ENCODE assay signal across 25 cellular contexts in genomic region chr9:90847971-90848370, GRCh38. TPM values are rescaled to one million over a fixed set of nuclear protein-coding genes. Genes with fewer than 3 reads are reported as not detected.
"Had no signal": no experiment of that assay in that cellular context is flagged by ENCODE, and none has a peak within 500 bp of the region (broad histone marks: within the 10 kb centered on the region; RNA-seq: fewer than 3 reads in every experiment).

No MANE protein-coding gene starts in this region.

- FAIRE-seq: astrocyte, frontal cortex had no signal

- H3K27ac Mint-ChIP-seq: activated CD4-positive, alpha-beta memory T cell treated with anti-CD3 and anti-CD28 coated beads, Interleukin-2, amount 10 ng/mL, durations not matched to agents 7 days and 5 days; activated CD4-positive, alpha-beta T cell treated with anti-CD3 and anti-CD28 coated beads, Interleukin-2, amount 10 ng/mL, durations not matched to agents 24 days and 14 days; activated naive CD8-positive, alpha-beta T cell; activated T-cell treated with anti-CD3 and anti-CD28 coated beads, Interleukin-2, amount 50 U/mL, for 24 hours; activated T-helper 17 cell treated with anti-CD3 and anti-CD28 coated beads, Interleukin-2, amount 50 U/mL, for 72 hours; naive thymus-derived CD4-positive, alpha-beta T cell had no signal

- H3K27me3 ChIP-seq: colonic mucosa, dorsolateral prefrontal cortex, esophagus muscularis mucosa, sigmoid colon, upper lobe of left lung had no signal

- H3K36me3 Mint-ChIP-seq: naive thymus-derived CD4-positive, alpha-beta T cell had no signal

- H3K9me3 Mint-ChIP-seq: activated CD4-positive, alpha-beta memory T cell treated with anti-CD3 and anti-CD28 coated beads, Interleukin-2, amount 10 ng/mL, durations not matched to agents 7 days and 5 days; activated CD4-positive, alpha-beta T cell treated with anti-CD3 and anti-CD28 coated beads, Interleukin-2, amount 10 ng/mL, durations not matched to agents 24 days and 14 days; activated T-cell treated with anti-CD3 and anti-CD28 coated beads, Interleukin-2, amount 50 U/mL, for 24 hours; activated T-helper 17 cell treated with anti-CD3 and anti-CD28 coated beads, Interleukin-2, amount 50 U/mL, for 72 hours; central memory CD8-positive, alpha-beta T cell; naive thymus-derived CD4-positive, alpha-beta T cell; neural crest cell had no signal

- ATAC-seq: activated CD4-positive, CD25-positive, alpha-beta regulatory T cell treated with anti-CD3 and anti-CD28 coated beads, Interleukin-2, amount 50 U/mL, for 24 hours; activated T-helper 17 cell treated with anti-CD3 and anti-CD28 coated beads, Interleukin-2, amount 50 U/mL, for 72 hours; naive thymus-derived CD4-positive, alpha-beta T cell had no signal

- H3K9me3 ChIP-seq: colonic mucosa, esophagus muscularis mucosa, sigmoid colon, thoracic aorta, upper lobe of left lung had no signal

- H3K4me1 Mint-ChIP-seq: activated CD4-positive, alpha-beta memory T cell treated with anti-CD3 and anti-CD28 coated beads, Interleukin-2, amount 10 ng/mL, durations not matched to agents 7 days and 5 days; activated CD4-positive, alpha-beta T cell treated with anti-CD3 and anti-CD28 coated beads, Interleukin-2, amount 10 ng/mL, durations not matched to agents 24 days and 14 days; activated T-helper 17 cell treated with anti-CD3 and anti-CD28 coated beads, Interleukin-2, amount 50 U/mL, for 72 hours; central memory CD8-positive, alpha-beta T cell; neural crest cell had no signal

- H3K4me1 ChIP-seq: colonic mucosa, sigmoid colon had no signal

- H3K36me3 ChIP-seq: colonic mucosa, sigmoid colon, thoracic aorta had no signal

- H3K27me3 Mint-ChIP-seq: activated CD4-positive, alpha-beta memory T cell treated with anti-CD3 and anti-CD28 coated beads, Interleukin-2, amount 10 ng/mL, durations not matched to agents 7 days and 5 days; activated CD4-positive, alpha-beta T cell treated with anti-CD3 and anti-CD28 coated beads, Interleukin-2, amount 10 ng/mL, durations not matched to agents 24 days and 14 days; activated naive CD8-positive, alpha-beta T cell; activated T-cell treated with anti-CD3 and anti-CD28 coated beads, Interleukin-2, amount 50 U/mL, for 24 hours had no signal

- H3K4me3 ChIP-seq: colonic mucosa, dorsolateral prefrontal cortex, esophagus muscularis mucosa, sigmoid colon, smooth muscle cell, thoracic aorta, upper lobe of left lung had no signal

- H3K27ac ChIP-seq: colonic mucosa, dorsolateral prefrontal cortex, esophagus muscularis mucosa, sigmoid colon, thoracic aorta, upper lobe of left lung, VCaP had no signal

- DNase-seq: activated CD4-positive, alpha-beta memory T cell treated with anti-CD3 and anti-CD28 coated beads, Interleukin-2, amount 10 ng/mL, durations not matched to agents 7 days and 5 days; activated CD4-positive, alpha-beta T cell treated with anti-CD3 and anti-CD28 coated beads, Interleukin-2, amount 10 ng/mL, durations not matched to agents 24 days and 14 days; activated T-cell treated with anti-CD3 and anti-CD28 coated beads, Interleukin-2, amount 50 U/mL, for 24 hours; colonic mucosa; dorsolateral prefrontal cortex; hypothalamus; mesenchymal stem cell; naive thymus-derived CD4-positive, alpha-beta T cell; occipital lobe; sigmoid colon; stimulated activated CD4-positive, alpha-beta T cell treated with anti-CD3 and anti-CD28 coated beads, Interleukin-2, amount 100 ng/mL, for 48 hours; stimulated activated CD8-positive, alpha-beta memory T cell treated with anti-CD3 and anti-CD28 coated beads, Interleukin-4, amount 100 ng/mL, for 48 hours; stimulated activated naive CD4-positive, alpha-beta T cell treated with Interleukin-2 at 50 U/mL for 16 hours; upper lobe of left lung had no signal

- H3K4me3 Mint-ChIP-seq: activated CD4-positive, alpha-beta memory T cell treated with anti-CD3 and anti-CD28 coated beads, Interleukin-2, amount 10 ng/mL, durations not matched to agents 7 days and 5 days; activated CD4-positive, alpha-beta T cell treated with anti-CD3 and anti-CD28 coated beads, Interleukin-2, amount 10 ng/mL, durations not matched to agents 24 days and 14 days; activated naive CD8-positive, alpha-beta T cell; activated T-cell treated with anti-CD3 and anti-CD28 coated beads, Interleukin-2, amount 50 U/mL, for 24 hours; activated T-helper 17 cell treated with anti-CD3 and anti-CD28 coated beads, Interleukin-2, amount 50 U/mL, for 72 hours; central memory CD8-positive, alpha-beta T cell; naive thymus-derived CD4-positive, alpha-beta T cell; neural crest cell had no signal

RNA-seq across cellular contexts. Expression of gene SYK, which starts 46.4 kb away (rescaled TPM):
- total RNA-seq: activated CD4-positive, alpha-beta memory T cell treated with anti-CD3 and anti-CD28 coated beads, Interleukin-2, amount 10 ng/mL, durations not matched to agents 7 days and 5 days had no signal
- polyA plus RNA-seq: smooth muscle cell had no signal
